In genomic region chr22:41543854-41544670, GRCh38 we compare ENCODE assay signal across 8 cellular contexts. TPM values are rescaled to one million over a fixed set of nuclear protein-coding genes. Genes with fewer than 3 reads are reported as not detected.
DNase-seq lines count a peak whose midpoint lies in the region; ATAC-seq and TF ChIP-seq lines count a peak whose summit lies in the region.

Gene POLR3H (minus strand): TSS chr22:41544470. CDS start chr22:41544101, 369 bp downstream.

- peaks cover 28% of the 10 kb centered on the region for H3K9me1 ChIP-seq in IMR-90 (ENCODE audit: insufficient read depth, low read length)

- H3K27me3 ChIP-seq in IMR-90 (ENCODE audit: control insufficient read depth, insufficient read depth, low read length): no peaks in the 10 kb centered on the region
- no peaks in the 10 kb centered on the region for H3K27me3 ChIP-seq in mononuclear cell (ENCODE audit: insufficient read depth, low read length)

- H3K4ac ChIP-seq in IMR-90 (ENCODE audit: low read depth, low read length): peak within 1 kb of the TSS; percentile 91

- H3K4me3 ChIP-seq in IMR-90 (ENCODE audit: insufficient read depth, low read depth, low read length): peak within 1 kb of the TSS; percentile 84
- H3K4me3 ChIP-seq in OCI-LY7 (ENCODE audit: low read depth, low read length, poor library complexity, severe bottlenecking): peak within 1 kb of the TSS; percentile 88
- peak within 1 kb of the TSS; percentile 79 for H3K4me3 ChIP-seq in mononuclear cell (ENCODE audit: low read length)

- WGBS in IMR-90 (ENCODE audit: extremely low coverage in 2 of 2, insufficient read length in 1 of 2), 2 experiments: 2% methylated on average over 12 of the region's 80 CpGs; no CpG with 5 or more reads in 1 of the 2 experiments

- H2AFZ ChIP-seq in IMR-90 (replicated peaks; ENCODE audit: low read length, poor library complexity) (peak within 1 kb of the TSS; percentile 96), OCI-LY7 (ENCODE audit: low read length) (peak within 1 kb of the TSS; percentile 63)

- DNase-seq in DMS114 treated with DMSO at 0.1 percent for 48 hours (lab: John Stamatoyannopoulos, UW; ENCODE audit: unreplicated experiment) (peak; percentile 95), IMR-90 (peak; percentile 96), OCI-LY7 (ENCODE audit: low spot score) (peak; percentile 98), activated T-cell treated with anti-CD3 and anti-CD28 coated beads for 1 hour (ENCODE audit: low read depth) (peak; percentile 95), epidermal melanocyte (ENCODE audit: insufficient read length, low spot score) (peak; percentile 97)
- DNase-seq in stimulated activated CD8-positive, alpha-beta memory T cell treated with anti-CD3 and anti-CD28 coated beads, Interleukin-4, amount 100 ng/mL, for 1 hour (ENCODE audit: low read depth in 2 of 2, low spot score in 1 of 2): peak; percentile 90 to 93

- peak within 1 kb of the TSS; percentile 82 for H3K56ac ChIP-seq in IMR-90 (ENCODE audit: extremely low read depth, insufficient read depth, low read length)

- BruUV-seq in IMR-90 (replicated peaks; lab: Mats Ljungman, UMichigan) (no TSS peak), OCI-LY7 (replicated peaks; lab: Mats Ljungman, UMichigan) (TSS peak; percentile 71)

- H3K18ac ChIP-seq in IMR-90 (ENCODE audit: low read depth, low read length): peak within 1 kb of the TSS; percentile 22; the same call in 1 of the 2 replicates

- H4K5ac ChIP-seq in IMR-90 (ENCODE audit: low read depth, low read length): peak within 1 kb of the TSS; percentile 60

- dilution Hi-C loops in IMR-90 (cut with HindIII; ENCODE audit: low sequenced_read_pairs, unreplicated experiment): no loop called here

- H3K4me2 ChIP-seq in IMR-90 (ENCODE audit: low read depth, low read length) (peak within 1 kb of the TSS; percentile 98), OCI-LY7 (ENCODE audit: low read length) (peak within 1 kb of the TSS; percentile 87)

- H4K8ac ChIP-seq in IMR-90 (ENCODE audit: low read depth in 2 of 2, low read length in 2 of 2): peak within 1 kb of the TSS; percentile 49 to 94; a peak in 3 of 4 replicates

- peak within 1 kb of the TSS; percentile 59; the same call in 1 of the 2 replicates for H2BK120ac ChIP-seq in IMR-90 (ENCODE audit: low read depth, low read length)

- peak; percentile 66 for TF ChIP-seq RAD21 in IMR-90 (IDR thresholded peaks at IDR 0.05; ENCODE audit: low read length)

- CTCF ChIA-PET in IMR-90 (lab: Yijun Ruan, JAX) (interaction anchor here (0.5 to 1.4 kb wide), 8 partner anchors 10 to 544 kb away, joined by 3 to 10 read pairs (median 4); partner anchors contain the start of gene PMM1), OCI-LY7 (lab: Charles Lee; ENCODE audit: unreplicated experiment) (interaction anchor here (0.5 to 1.0 kb wide), 2 partner anchors 46 to 258 kb away, joined by 3 to 5 read pairs; partner anchors contain the start of genes PMM1 and RANGAP1)

- TF ChIP-seq CTCF in IMR-90 (conservative IDR thresholded peaks at IDR 0.05; ENCODE audit: low read depth, low read length) (peak; percentile 65), OCI-LY7 (conservative IDR thresholded peaks at IDR 0.05; ENCODE audit: low read length) (peak; percentile 87)

- peaks cover 8 to 54% of the 10 kb centered on the region in 2 experiments for H3K79me1 ChIP-seq in IMR-90 (ENCODE audit: low read depth in 1 of 2, low read length in 2 of 2)

- peak within 1 kb of the TSS; percentile 86 for H2AK5ac ChIP-seq in IMR-90 (ENCODE audit: low read depth, low read length)

- peaks cover 11% of the 10 kb centered on the region for H3K4me1 ChIP-seq in IMR-90 (ENCODE audit: control insufficient read depth, insufficient read depth, low read length)
- H3K4me1 ChIP-seq in OCI-LY7 (ENCODE audit: insufficient read depth, low read length, poor library complexity, severe bottlenecking): peaks cover 31% of the 10 kb centered on the region
- H3K4me1 ChIP-seq in mononuclear cell (ENCODE audit: insufficient read depth, low read length): peaks cover 28% of the 10 kb centered on the region

- peak within 1 kb of the TSS; percentile 77 for H4K91ac ChIP-seq in IMR-90 (ENCODE audit: insufficient read depth, low read depth, low read length)

- H3K9me3 ChIP-seq in IMR-90 (ENCODE audit: control insufficient read depth, insufficient read depth, low read length) (no peaks in the 10 kb centered on the region), OCI-LY7 (ENCODE audit: low read length) (no peaks in the 10 kb centered on the region), mononuclear cell (ENCODE audit: low read depth, low read length) (no peaks in the 10 kb centered on the region)

- peak within 1 kb of the TSS; percentile 72; the same call in 1 of the 2 replicates for H3K23ac ChIP-seq in IMR-90 (ENCODE audit: low read depth, low read length)

- H3K9me2 ChIP-seq in OCI-LY7 (ENCODE audit: insufficient read depth, low read length): no peaks in the 10 kb centered on the region

- H2BK15ac ChIP-seq in IMR-90 (ENCODE audit: low read depth, low read length): no peak within 1 kb of the TSS; the same call in 2 of the 3 replicates

- POLR2A ChIA-PET in IMR-90 (lab: Charles Lee; ENCODE audit: unreplicated experiment): interaction anchor here (0.8 to 1.0 kb wide), 3 partner anchors 13 to 46 kb away, joined by 3 to 5 read pairs (median 5); partner anchors contain the start of genes CSDC2 and PMM1
- POLR2A ChIA-PET in OCI-LY7 (lab: Charles Lee): no interaction called here

- H3K79me2 ChIP-seq in OCI-LY7 (ENCODE audit: insufficient read depth, low read depth, low read length): peaks cover 39% of the 10 kb centered on the region

- ATAC-seq in GM21526 (IDR thresholded peaks at IDR 0.05; ENCODE audit: low FRiP score, unreplicated experiment): peak; percentile 74
- ATAC-seq in IMR-90 (ENCODE audit: low read depth): peak; percentile 99

- H2BK5ac ChIP-seq in IMR-90 (ENCODE audit: low read depth, low read length, poor library complexity, severe bottlenecking): peak within 1 kb of the TSS; percentile 73

- H2BK20ac ChIP-seq in IMR-90 (ENCODE audit: low read depth, low read length): no peak within 1 kb of the TSS

- H2AK9ac ChIP-seq in IMR-90 (replicated peaks; ENCODE audit: low read depth, low read length, poor library complexity): peak within 1 kb of the TSS; percentile 99

- H3K14ac ChIP-seq in IMR-90 (replicated peaks; ENCODE audit: low read depth, low read length): peak within 1 kb of the TSS; percentile 89

- H3K36me3 ChIP-seq in IMR-90 (ENCODE audit: control insufficient read depth, insufficient read depth, low read length): peaks cover 14% of the 10 kb centered on the region
- peaks cover 21% of the 10 kb centered on the region for H3K36me3 ChIP-seq in OCI-LY7 (ENCODE audit: insufficient read depth, low read length)

- peaks cover 43% of the 10 kb centered on the region for H4K20me1 ChIP-seq in IMR-90 (ENCODE audit: insufficient read depth, low read length)
- peaks cover 17% of the 10 kb centered on the region; the same call in 1 of the 2 replicates for H4K20me1 ChIP-seq in OCI-LY7 (ENCODE audit: insufficient read depth, low read length)

- peak within 1 kb of the TSS; percentile 93 for H3K27ac ChIP-seq in IMR-90 (ENCODE audit: insufficient read depth, low read length)
- peak within 1 kb of the TSS; percentile 21 for H3K27ac ChIP-seq in OCI-LY7 (ENCODE audit: low read depth, low read length, poor library complexity, severe bottlenecking)

- H3K9ac ChIP-seq in IMR-90 (ENCODE audit: low read depth, low read length): peak within 1 kb of the TSS; percentile 95

- intact Hi-C loops in IMR-90 (cut with micrococcal nuclease): loop anchor here (1.0 to 2.0 kb wide), 2 partner anchors 33 to 77 kb away; partner anchors contain the start of genes DESI1 and XRCC6
- intact Hi-C loops in OCI-LY7 (cut with micrococcal nuclease; ENCODE audit: unreplicated experiment): loop anchor here (1.0 to 2.0 kb wide), 3 partner anchors 45 to 241 kb away; partner anchors contain the start of genes DESI1, PMM1 and XRCC6

- in situ Hi-C loops in IMR-90 (cut with MboI; ENCODE audit: low sequenced_read_pairs): no loop called here

- TF ChIP-seq POLR2A in IMR-90 (IDR thresholded peaks at IDR 0.05; ENCODE audit: low read depth, low read length): peak; percentile 71

TF ChIP-seq in IMR-90, 13 proteins besides CTCF, POLR2A, EP300 and RAD21 (continues in another document):
- TF ChIP-seq CEBPB (IDR thresholded peaks at IDR 0.05; ENCODE audit: low read depth, low read length) (0 out of 2 replicates have a peak, but pooled peaks have one; percentile 39), BHLHE40 (IDR thresholded peaks at IDR 0.05; ENCODE audit: low read depth, low read length) (peak; percentile 78), MAZ (IDR thresholded peaks at IDR 0.05; ENCODE audit: borderline replicate concordance, low read depth, low read length) (peak; percentile 100), FOS (IDR thresholded peaks at IDR 0.05; ENCODE audit: low read depth, low read length) (no peak), CHD1 (IDR thresholded peaks at IDR 0.05; ENCODE audit: low read depth, low read length) (no peak), MAFK (IDR thresholded peaks at IDR 0.05; ENCODE audit: low read depth, low read length) (no peak), RFX5 (IDR thresholded peaks at IDR 0.05; ENCODE audit: low read depth, low read length) (no peak), SMC3 (IDR thresholded peaks at IDR 0.05; ENCODE audit: low read depth, low read length) (peak; percentile 56)
- TF ChIP-seq, protein P1, sequence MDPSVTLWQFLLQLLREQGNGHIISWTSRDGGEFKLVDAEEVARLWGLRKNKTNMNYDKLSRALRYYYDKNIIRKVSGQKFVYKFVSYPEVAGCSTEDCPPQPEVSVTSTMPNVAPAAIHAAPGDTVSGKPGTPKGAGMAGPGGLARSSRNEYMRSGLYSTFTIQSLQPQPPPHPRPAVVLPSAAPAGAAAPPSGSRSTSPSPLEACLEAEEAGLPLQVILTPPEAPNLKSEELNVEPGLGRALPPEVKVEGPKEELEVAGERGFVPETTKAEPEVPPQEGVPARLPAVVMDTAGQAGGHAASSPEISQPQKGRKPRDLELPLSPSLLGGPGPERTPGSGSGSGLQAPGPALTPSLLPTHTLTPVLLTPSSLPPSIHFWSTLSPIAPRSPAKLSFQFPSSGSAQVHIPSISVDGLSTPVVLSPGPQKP (IDR thresholded peaks at IDR 0.05; ENCODE audit: borderline replicate concordance, low read depth, low read length): no peak
- TF ChIP-seq, protein P2, sequence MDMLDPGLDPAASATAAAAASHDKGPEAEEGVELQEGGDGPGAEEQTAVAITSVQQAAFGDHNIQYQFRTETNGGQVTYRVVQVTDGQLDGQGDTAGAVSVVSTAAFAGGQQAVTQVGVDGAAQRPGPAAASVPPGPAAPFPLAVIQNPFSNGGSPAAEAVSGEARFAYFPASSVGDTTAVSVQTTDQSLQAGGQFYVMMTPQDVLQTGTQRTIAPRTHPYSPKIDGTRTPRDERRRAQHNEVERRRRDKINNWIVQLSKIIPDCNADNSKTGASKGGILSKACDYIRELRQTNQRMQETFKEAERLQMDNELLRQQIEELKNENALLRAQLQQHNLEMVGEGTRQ (IDR thresholded peaks at IDR 0.05; ENCODE audit: low read depth, low read length): peak; percentile 71

RNA-seq across cellular contexts. Expression of gene POLR3H, which starts in this region (rescaled TPM):
- total RNA-seq in IMR-90 (2012; rRNA removed) (37.8 and 39.7 TPM in 2 replicates), OCI-LY7 (2022) (41.0 and 48.3 TPM in 2 replicates), mononuclear cell (5.9 TPM)
- 62.1 and 67.8 TPM in 2 replicates for polyA plus RNA-seq in IMR-90 (2012; rRNA removed)
- 47.0 and 48.8 TPM in 2 replicates for polyA plus RNA-seq in IMR-90 (2012; cell fraction: cytosol; rRNA removed)
- polyA plus RNA-seq in IMR-90 (2012; cell fraction: nucleus; rRNA removed; ENCODE audit: low replicate concordance): 34.7 and 48.2 TPM in 2 replicates
- 26.6 and 28.5 TPM in 2 replicates for total RNA-seq in OCI-LY7 (2014; rRNA removed; shearing (Covaris generic))

Comparison
In these comparisons a context has a peak if more than half of its experiments do, and no peak if none do; other contexts are left out.
1. Peak in every context shown above with its lines: DNase-seq, ATAC-seq, H3K4me3 ChIP-seq and H3K27ac ChIP-seq.